In genomic region chr4:24796632-24797031, GRCh38 we compare ENCODE assay signal across 23 cellular contexts. TPM values are rescaled to one million over a fixed set of nuclear protein-coding genes. Genes with fewer than 3 reads are reported as not detected.
"Had no signal": no experiment of that assay in that cellular context is flagged by ENCODE, and none has a peak within 500 bp of the region (broad histone marks: within the 10 kb centered on the region; RNA-seq: fewer than 3 reads in every experiment).

No MANE protein-coding gene starts in this region.

- H3K27ac ChIP-seq: SK-N-MC had no signal

- DNase-seq: activated CD4-positive, alpha-beta T cell treated with anti-CD3 and anti-CD28 coated beads, Interleukin-2, amount 10 ng/mL, durations not matched to agents 24 days and 14 days; activated CD8-positive, alpha-beta T cell treated with anti-CD3 and anti-CD28 coated beads, Interleukin-2, amount 10 ng/mL, durations not matched to agents 7 days and 5 days; activated naive CD4-positive, alpha-beta T cell treated with Interleukin-2 at 50 U/mL for 16 hours; activated naive CD8-positive, alpha-beta T cell treated with anti-CD3 and anti-CD28 coated beads, Interleukin-2, amount 10 ng/mL, durations not matched to agents 7 days and 5 days; activated T-cell treated with anti-CD3 and anti-CD28 coated beads, Interleukin-2, amount 50 U/mL, for 24 hours; caudate nucleus; dorsolateral prefrontal cortex; gastrocnemius medialis; heart left ventricle; immature natural killer cell; kidney glomerular epithelial cell; left ventricle myocardium superior; posterior cingulate gyrus; right cardiac atrium; stimulated activated naive CD8-positive, alpha-beta T cell treated with anti-CD3 and anti-CD28 coated beads, Interleukin-15, Interleukin-2, amounts not matched to agents 100 U/mL and 50 U/mL, for 24 hours; T-helper 1 cell; T1000; testis; uterus had no signal

- H3K27ac Mint-ChIP-seq: activated CD4-positive, alpha-beta T cell treated with anti-CD3 and anti-CD28 coated beads, Interleukin-2, amount 10 ng/mL, durations not matched to agents 24 days and 14 days; activated CD8-positive, alpha-beta T cell treated with anti-CD3 and anti-CD28 coated beads, Interleukin-2, amount 10 ng/mL, durations not matched to agents 7 days and 5 days; activated naive CD8-positive, alpha-beta T cell treated with anti-CD3 and anti-CD28 coated beads, Interleukin-2, amount 10 ng/mL, durations not matched to agents 7 days and 5 days; activated T-cell treated with anti-CD3 and anti-CD28 coated beads, Interleukin-2, amount 50 U/mL, for 24 hours; activated T-helper 2 cell treated with anti-CD3 and anti-CD28 coated beads, Interferon-gamma antibody, Interleukin-2, Interleukin-4, amounts not matched to agents 10 μg/mL and 5 μg/mL and 100 μg/mL, durations not matched to agents 14 hours and 24 hours and 36 hours; brain; immature natural killer cell had no signal

- H3K4me3 Mint-ChIP-seq: activated CD4-positive, alpha-beta T cell treated with anti-CD3 and anti-CD28 coated beads, Interleukin-2, amount 10 ng/mL, durations not matched to agents 24 days and 14 days; activated CD8-positive, alpha-beta T cell treated with anti-CD3 and anti-CD28 coated beads, Interleukin-2, amount 10 ng/mL, durations not matched to agents 7 days and 5 days; activated naive CD8-positive, alpha-beta T cell treated with anti-CD3 and anti-CD28 coated beads, Interleukin-2, amount 10 ng/mL, durations not matched to agents 7 days and 5 days; activated T-cell treated with anti-CD3 and anti-CD28 coated beads, Interleukin-2, amount 50 U/mL, for 24 hours; brain; immature natural killer cell had no signal

- H3K36me3 Mint-ChIP-seq: activated naive CD8-positive, alpha-beta T cell treated with anti-CD3 and anti-CD28 coated beads, Interleukin-2, amount 10 ng/mL, durations not matched to agents 7 days and 5 days; immature natural killer cell had no signal

- H3K4me3 ChIP-seq: SK-N-MC had no signal

- H3K4me1 ChIP-seq: uterus had no signal

- H3K4me1 Mint-ChIP-seq: activated CD4-positive, alpha-beta T cell treated with anti-CD3 and anti-CD28 coated beads, Interleukin-2, amount 10 ng/mL, durations not matched to agents 24 days and 14 days; activated naive CD8-positive, alpha-beta T cell treated with anti-CD3 and anti-CD28 coated beads, Interleukin-2, amount 10 ng/mL, durations not matched to agents 7 days and 5 days had no signal

- H3K27me3 ChIP-seq: testis, uterus had no signal

- H3K9me3 ChIP-seq: gastrocnemius medialis, heart left ventricle, testis, uterus had no signal

- H3K9me3 Mint-ChIP-seq: activated CD4-positive, alpha-beta T cell treated with anti-CD3 and anti-CD28 coated beads, Interleukin-2, amount 10 ng/mL, durations not matched to agents 24 days and 14 days; activated naive CD8-positive, alpha-beta T cell treated with anti-CD3 and anti-CD28 coated beads, Interleukin-2, amount 10 ng/mL, durations not matched to agents 7 days and 5 days; activated T-cell treated with anti-CD3 and anti-CD28 coated beads, Interleukin-2, amount 50 U/mL, for 24 hours; activated T-helper 2 cell treated with anti-CD3 and anti-CD28 coated beads, Interferon-gamma antibody, Interleukin-2, Interleukin-4, amounts not matched to agents 10 μg/mL and 5 μg/mL and 100 μg/mL, durations not matched to agents 14 hours and 24 hours and 36 hours; nephron had no signal

- H3K36me3 ChIP-seq: gastrocnemius medialis, heart left ventricle, uterus had no signal

RNA-seq across cellular contexts. Expression of gene SOD3, which starts 1.3 kb away (rescaled TPM):
- total RNA-seq: activated CD4-positive, alpha-beta T cell treated with anti-CD3 and anti-CD28 coated beads, Interleukin-2, amount 10 ng/mL, durations not matched to agents 24 days and 14 days; activated CD8-positive, alpha-beta T cell treated with anti-CD3 and anti-CD28 coated beads, Interleukin-2, amount 10 ng/mL, durations not matched to agents 7 days and 5 days; activated naive CD8-positive, alpha-beta T cell treated with anti-CD3 and anti-CD28 coated beads, Interleukin-2, amount 10 ng/mL, durations not matched to agents 7 days and 5 days; activated T-helper 2 cell treated with anti-CD3 and anti-CD28 coated beads, Interferon-gamma antibody, Interleukin-2, Interleukin-4, amounts not matched to agents 10 μg/mL and 5 μg/mL and 100 μg/mL, durations not matched to agents 14 hours and 24 hours and 36 hours had no signal
- polyA plus RNA-seq: immature natural killer cell had no signal
